23 cellular contexts compared by ENCODE assay signal in genomic region chr1:104923075-104923474, GRCh38.
DNase-seq lines count a peak whose midpoint lies in the region; ATAC-seq, FAIRE-seq and TF ChIP-seq lines count a peak whose summit lies in the region.
"Had no signal": no experiment of that assay in that cellular context is flagged by ENCODE, and none has a peak within 500 bp of the region (broad histone marks: within the 10 kb centered on the region; RNA-seq: fewer than 3 reads in every experiment).

No MANE protein-coding gene starts in this region.

- no peak overlapping the region for H3K9ac ChIP-seq in GM12878 (ENCODE audit: control insufficient read depth, insufficient read depth, low read length)
- H3K9ac ChIP-seq: BLaER1 had no signal

- TF ChIP-seq POLR2A in GM12878 (IDR thresholded peaks at IDR 0.05; ENCODE audit: low read depth, low read length) = no peak

- H3K36me3 Mint-ChIP-seq in CD8-positive, alpha-beta memory T cell = no peaks in the 10 kb centered on the region
- H3K36me3 Mint-ChIP-seq: CD14-positive monocyte; CD4-positive, alpha-beta memory T cell; CD4-positive, CD25-positive, alpha-beta regulatory T cell had no signal

- H3K4me3 ChIP-seq in OCI-LY7 (ENCODE audit: low read depth, low read length, poor library complexity, severe bottlenecking) (no peak overlapping the region), GM12878 (no peak overlapping the region)
- no peak overlapping the region for H3K4me3 ChIP-seq in CD8-positive, alpha-beta memory T cell (ENCODE audit: low read length)
- H3K4me3 ChIP-seq: BLaER1 had no signal

- intact Hi-C loops in OCI-LY7 (cut with micrococcal nuclease; ENCODE audit: unreplicated experiment) = no loop called here
- intact Hi-C loops in GM12878 (cut with micrococcal nuclease; ENCODE audit: unreplicated experiment) = no loop called here

- no peak for TF ChIP-seq RAD21 in GM12878 (IDR thresholded peaks at IDR 0.05; ENCODE audit: insufficient read depth, low read depth, low read length)

- TF ChIP-seq EP300 in GM12878 (IDR thresholded peaks at IDR 0.05; ENCODE audit: borderline replicate concordance in 1 of 2, control insufficient read depth in 1 of 2, low read depth in 2 of 2, low read length in 2 of 2) = no peak

- DNase-seq in NCI-H69 (lab: John Stamatoyannopoulos, UW) (peak; percentile 11), OCI-LY7 (ENCODE audit: low spot score) (no peak), GM12878 (ENCODE audit: low read depth, low spot score) (no peak), glomerular visceral epithelial cell (ENCODE audit: extremely low spot score) (no peak)
- DNase-seq in activated CD8-positive, alpha-beta memory T cell treated with anti-CD3 and anti-CD28 coated beads, Interleukin-2, amount 50 U/mL, for 4 hours = no peak
- no peak for DNase-seq in CD8-positive, alpha-beta memory T cell
- DNase-seq: 8988T; ACHN; BE2C; C1 segment of cervical spinal cord; Caco-2; Calu3; CD4-positive, alpha-beta memory T cell; CD4-positive, CD25-positive, alpha-beta regulatory T cell; DMS79 treated with DMSO at 0.1 percent for 48 hours; GF-D8 had no signal

- H3K27ac ChIP-seq in OCI-LY7 (ENCODE audit: low read depth, low read length, poor library complexity, severe bottlenecking) (no peak overlapping the region), GM12878 (ENCODE audit: control insufficient read depth, insufficient read depth) (no peak overlapping the region)
- H3K27ac ChIP-seq in CD8-positive, alpha-beta memory T cell (ENCODE audit: low read depth, low read length) = no peak overlapping the region
- H3K27ac ChIP-seq: BLaER1 had no signal

- FAIRE-seq in GM12878 (lab: Jason Lieb, UNC) = no peak
- FAIRE-seq: A204.1, D721Med, G401.6, GM12892, GM18507 had no signal

- no peaks in the 10 kb centered on the region for H3K36me3 ChIP-seq in OCI-LY7 (ENCODE audit: insufficient read depth, low read length)
- no peaks in the 10 kb centered on the region for H3K36me3 ChIP-seq in GM12878 (ENCODE audit: control insufficient read depth in 2 of 2, insufficient read depth in 2 of 2, low read length in 1 of 2)
- no peaks in the 10 kb centered on the region for H3K36me3 ChIP-seq in CD8-positive, alpha-beta memory T cell (ENCODE audit: insufficient read depth, low read length)
- H3K36me3 ChIP-seq: BE2C, BLaER1 had no signal

- no peak overlapping the region for H3K27ac Mint-ChIP-seq in CD8-positive, alpha-beta memory T cell
- H3K27ac Mint-ChIP-seq: CD14-positive monocyte; CD4-positive, alpha-beta memory T cell; CD4-positive, CD25-positive, alpha-beta regulatory T cell had no signal

- peaks cover 9 to 35% (median 26%) of the 10 kb centered on the region in 5 donors for H3K9me3 Mint-ChIP-seq in CD8-positive, alpha-beta memory T cell

- H4K20me1 ChIP-seq in OCI-LY7 (ENCODE audit: insufficient read depth, low read length) (no peaks in the 10 kb centered on the region), GM12878 (ENCODE audit: control insufficient read depth, insufficient read depth) (no peaks in the 10 kb centered on the region)
- H4K20me1 ChIP-seq: BLaER1 had no signal

- H3K27me3 Mint-ChIP-seq in CD8-positive, alpha-beta memory T cell = peaks cover 0 to 2% of the 10 kb centered on the region in 2 donors
- H3K27me3 Mint-ChIP-seq: CD4-positive, alpha-beta memory T cell; CD4-positive, CD25-positive, alpha-beta regulatory T cell had no signal

- in situ Hi-C loops in GM12878 (cut with MboI) = no loop called here

- H3K4me1 ChIP-seq in OCI-LY7 (ENCODE audit: insufficient read depth, low read length, poor library complexity, severe bottlenecking) (peaks cover 8% of the 10 kb centered on the region), GM12878 (ENCODE audit: control insufficient read depth, insufficient read depth, low read length) (no peaks in the 10 kb centered on the region)
- no peaks in the 10 kb centered on the region for H3K4me1 ChIP-seq in CD8-positive, alpha-beta memory T cell (ENCODE audit: insufficient read depth, low read length)
- H3K4me1 ChIP-seq: BLaER1, Caco-2 had no signal

- POLR2A ChIA-PET in OCI-LY7 (lab: Charles Lee) (interaction anchor here (0.5 to 1.2 kb wide), 5 partner anchors 9 to 210 kb away, joined by 3 to 4 read pairs (median 3); no protein-coding TSS in a partner anchor), GM12878 (lab: Charles Lee) (no interaction called here)
- POLR2A ChIA-PET in CD8-positive, alpha-beta memory T cell (lab: Charles Lee) = no interaction called here

- peak; percentile 57 for ATAC-seq in GM12878

- no peaks in the 10 kb centered on the region for H3K79me2 ChIP-seq in OCI-LY7 (ENCODE audit: insufficient read depth, low read depth, low read length)
- no peaks in the 10 kb centered on the region for H3K79me2 ChIP-seq in GM12878 (ENCODE audit: control insufficient read depth, insufficient read depth, low read length)

- H3K4me2 ChIP-seq in OCI-LY7 (ENCODE audit: low read length) = no peak overlapping the region; the same call in 1 of the 2 replicates
- no peak overlapping the region for H3K4me2 ChIP-seq in GM12878 (ENCODE audit: control insufficient read depth, insufficient read depth)
- H3K4me2 ChIP-seq: BLaER1 had no signal

- H3K4me3 Mint-ChIP-seq in CD8-positive, alpha-beta memory T cell = no peak overlapping the region
- H3K4me3 Mint-ChIP-seq: CD14-positive monocyte; CD4-positive, alpha-beta memory T cell; CD4-positive, CD25-positive, alpha-beta regulatory T cell had no signal

- no peak for TF ChIP-seq CTCF in OCI-LY7 (conservative IDR thresholded peaks at IDR 0.05; ENCODE audit: low read length)
- no peak for TF ChIP-seq CTCF in GM12878 (IDR thresholded peaks at IDR 0.05 in 2 of 3, conservative IDR thresholded peaks at IDR 0.05 in 1 of 3; ENCODE audit: control insufficient read depth in 2 of 3, extremely low read depth in 1 of 3, insufficient read depth in 1 of 3, low read depth in 3 of 3, low read length in 3 of 3)

- no peaks in the 10 kb centered on the region for H3K27me3 ChIP-seq in GM12878 (replicated peaks in 1 of 2; ENCODE audit: control insufficient read depth in 2 of 2, insufficient read depth in 2 of 2, low read length in 1 of 2)
- H3K27me3 ChIP-seq in CD8-positive, alpha-beta memory T cell (ENCODE audit: insufficient read depth, low read length, poor library complexity, severe bottlenecking) = no peaks in the 10 kb centered on the region
- H3K27me3 ChIP-seq: BE2C, BLaER1 had no signal

- H3K4me1 Mint-ChIP-seq in CD8-positive, alpha-beta memory T cell = no peaks in the 10 kb centered on the region
- H3K4me1 Mint-ChIP-seq: CD14-positive monocyte; CD4-positive, alpha-beta memory T cell; CD4-positive, CD25-positive, alpha-beta regulatory T cell had no signal

- 9% methylated on average over 7 of the region's 7 CpGs for WGBS in GM12878 (ENCODE audit: insufficient coverage, insufficient replicate concordance, low lambda C conversion rate, missing lambda C conversion rate)

- peak overlapping the region; percentile 58 for H2AFZ ChIP-seq in OCI-LY7 (ENCODE audit: low read length)
- no peak overlapping the region for H2AFZ ChIP-seq in GM12878 (ENCODE audit: control insufficient read depth, low read depth, low read length)

- no peaks in the 10 kb centered on the region for H3K9me3 ChIP-seq in OCI-LY7 (ENCODE audit: low read length)
- no peaks in the 10 kb centered on the region for H3K9me3 ChIP-seq in GM12878 (replicated peaks; ENCODE audit: control insufficient read depth, insufficient read depth, low read length)
- no peaks in the 10 kb centered on the region for H3K9me3 ChIP-seq in CD8-positive, alpha-beta memory T cell (ENCODE audit: low read length)
- H3K9me3 ChIP-seq: BE2C, Caco-2 had no signal

- BruUV-seq in OCI-LY7 (replicated peaks; lab: Mats Ljungman, UMichigan) = no TSS peak
- no TSS peak for BruUV-seq in GM12878 (replicated peaks; lab: Mats Ljungman, UMichigan)

- SMC1A ChIA-PET in GM12878 (lab: Charles Lee; ENCODE audit: uncharacterized antibody, unreplicated experiment) = interaction anchor here (1.0 to 1.7 kb wide), 3 partner anchors 9 to 105 kb away, joined by 3 to 8 read pairs (median 4); no protein-coding TSS in a partner anchor

- CTCF ChIA-PET in OCI-LY7 (lab: Charles Lee; ENCODE audit: unreplicated experiment) (no interaction called here), GM12878 (lab: Yijun Ruan, JAX) (interaction anchor here (1.1 kb wide), 1 partner anchor 14 kb away, joined by 3 read pairs; no protein-coding TSS in a partner anchor)
- CTCF ChIA-PET in CD8-positive, alpha-beta memory T cell (lab: Charles Lee) = no interaction called here

- H3K9me2 ChIP-seq in OCI-LY7 (ENCODE audit: insufficient read depth, low read length) = no peaks in the 10 kb centered on the region

- RAD21 ChIA-PET in GM12878 (lab: Charles Lee; ENCODE audit: unreplicated experiment) = interaction anchor here (1.2 kb wide), 1 partner anchor 59 kb away, joined by 3 read pairs; no protein-coding TSS in a partner anchor

TF ChIP-seq in GM12878, 131 proteins besides CTCF, POLR2A, EP300 and RAD21:
- TF ChIP-seq CHD1 (IDR thresholded peaks at IDR 0.05; ENCODE audit: low read depth, low read length) = no peak
- peak; percentile 85 for TF ChIP-seq PKNOX1 (IDR thresholded peaks at IDR 0.05)
